Comparison of ENCODE assay signal across 10 cellular contexts in genomic region chr3:183449391-183449790, GRCh38. TPM values are rescaled to one million over a fixed set of nuclear protein-coding genes. Genes with fewer than 3 reads are reported as not detected.
A peak's percentile ranks its signal among the peaks of the same experiment; 100 is the strongest.
DNase-seq lines count a peak whose midpoint lies in the region; FAIRE-seq and TF ChIP-seq lines count a peak whose summit lies in the region.
"Had no signal": no experiment of that assay in that cellular context is flagged by ENCODE, and none has a peak within 500 bp of the region (broad histone marks: within the 10 kb centered on the region; RNA-seq: fewer than 3 reads in every experiment).

No MANE protein-coding gene starts in this region.

- no peak overlapping the region for H3K27ac Mint-ChIP-seq in CD14-positive monocyte

- peaks cover 17% of the 10 kb centered on the region for H3K4me1 Mint-ChIP-seq in CD14-positive monocyte

- DNase-seq in GDM1 (lab: John Stamatoyannopoulos, UW) (peak; percentile 4), RKO (ENCODE audit: low spot score) (peak; percentile 72), fibroblast of the aortic adventitia (ENCODE audit: low read depth) (peak; percentile 14), pons (ENCODE audit: low spot score) (peak; percentile 72), GM19239 (ENCODE audit: insufficient read length, low spot score) (no peak), CD14-positive monocyte (ENCODE audit: low spot score) (no peak)
- no peak for DNase-seq in central memory CD4-positive, alpha-beta T cell
- no peak for DNase-seq in stimulated activated CD4-positive, alpha-beta T cell treated with anti-CD3 and anti-CD28 coated beads, Interleukin-12 subunit alpha, Interleukin-12 subunit beta, amount 100 ng/mL, for 4 hours
- DNase-seq: NCI-H1105 treated with DMSO at 0.1 percent for 48 hours had no signal

- H3K4me3 ChIP-seq in fibroblast of the aortic adventitia (ENCODE audit: low read depth, low read length) = no peak overlapping the region

- intact Hi-C loops in CD14-positive monocyte (cut with micrococcal nuclease) = no loop called here

- peaks cover 0 to 2% (median 1%) of the 10 kb centered on the region in 3 donors for H3K27me3 Mint-ChIP-seq in CD14-positive monocyte (ENCODE audit: low read depth in 3 of 3)

- FAIRE-seq in GM19239 (lab: Jason Lieb, UNC) = no peak
- FAIRE-seq: GM12892 had no signal

- peaks cover 8 to 25% of the 10 kb centered on the region in 2 donors for H3K36me3 Mint-ChIP-seq in CD14-positive monocyte

- TF ChIP-seq CTCF in fibroblast of the aortic adventitia (IDR thresholded peaks at IDR 0.05; ENCODE audit: insufficient read depth, low read length) = peak; percentile 15
- no peak for TF ChIP-seq CTCF in CD14-positive monocyte (IDR thresholded peaks at IDR 0.05)

- no peak overlapping the region for H3K4me3 Mint-ChIP-seq in CD14-positive monocyte

- peaks cover 0 to under 1% (median 0%) of the 10 kb centered on the region in 7 donors for H3K9me3 Mint-ChIP-seq in CD14-positive monocyte

RNA-seq across cellular contexts. Expression of gene MCF2L2, which starts 21.0 kb away (rescaled TPM):
- total RNA-seq in fibroblast of the aortic adventitia (ENCODE audit: low replicate concordance) = 0.09 TPM in 1 of 2 replicates, not detected in the other
- polyA plus RNA-seq in CD14-positive monocyte = under 1 TPM in 1 of 2 donors, not detected in 1; 0.13 TPM

Comparison
In these comparisons a context has a peak if more than half of its experiments do, and no peak if none do; other contexts are left out.
1. DNase-seq: peak in GDM1 (single experiment), RKO (single experiment), fibroblast of the aortic adventitia (single experiment) and pons (single experiment); none in central memory CD4-positive, alpha-beta T cell (single experiment), GM19239 (single experiment), CD14-positive monocyte (single experiment) and stimulated activated CD4-positive, alpha-beta T cell treated with anti-CD3 and anti-CD28 coated beads, Interleukin-12 subunit alpha, Interleukin-12 subunit beta, amount 100 ng/mL, for 4 hours (single experiment).